Comparison of ENCODE assay signal across 13 cellular contexts in genomic region chr4:6856391-6856790, GRCh38. TPM values are rescaled to one million over a fixed set of nuclear protein-coding genes. Genes with fewer than 3 reads are reported as not detected.
DNase-seq lines count a peak whose midpoint lies in the region; ATAC-seq and TF ChIP-seq lines count a peak whose summit lies in the region.
"Had no signal": no experiment of that assay in that cellular context is flagged by ENCODE, and none has a peak within 500 bp of the region (broad histone marks: within the 10 kb centered on the region; RNA-seq: fewer than 3 reads in every experiment).

No MANE protein-coding gene starts in this region.

- H3K9me3 ChIP-seq in CD8-positive, alpha-beta memory T cell (ENCODE audit: low read length) = no peaks in the 10 kb centered on the region
- peaks cover 11% of the 10 kb centered on the region for H3K9me3 ChIP-seq in OCI-LY3 (ENCODE audit: insufficient read depth, low read length)
- H3K9me3 ChIP-seq in prostate gland = no peaks in the 10 kb centered on the region
- no peaks in the 10 kb centered on the region for H3K9me3 ChIP-seq in WERI-Rb-1 (ENCODE audit: severe bottlenecking)
- H3K9me3 ChIP-seq: thyroid gland had no signal

- no peak for TF ChIP-seq CTCF in OCI-LY3 (IDR thresholded peaks at IDR 0.05; ENCODE audit: low read depth, low read length)
- no peak for TF ChIP-seq CTCF in prostate gland (IDR thresholded peaks at IDR 0.05)
- no peak for TF ChIP-seq CTCF in WERI-Rb-1 (IDR thresholded peaks at IDR 0.05; ENCODE audit: low read depth, low read length)

- TF ChIP-seq POLR2A in prostate gland (IDR thresholded peaks at IDR 0.05) = no peak

- no peak for DNase-seq in CD8-positive, alpha-beta memory T cell
- no peak for DNase-seq in effector memory CD8-positive, alpha-beta T cell
- no peak for DNase-seq in prostate gland (ENCODE audit: low spot score)
- DNase-seq in WERI-Rb-1 = no peak
- DNase-seq in NCI-H128 (lab: John Stamatoyannopoulos, UW; ENCODE audit: unreplicated experiment) = no peak
- DNase-seq in stimulated activated CD4-positive, alpha-beta T cell treated with anti-CD3 and anti-CD28 coated beads, Interleukin-2, amount 100 ng/mL, for 48 hours = no peak
- DNase-seq: activated CD4-positive, alpha-beta T cell treated with anti-CD3 and anti-CD28 coated beads, Interleukin-2, amount 50 U/mL, for 1 hour; amygdala; endodermal cell; mammary epithelial cell; thyroid gland had no signal

- H3K79me2 ChIP-seq in OCI-LY3 (ENCODE audit: low read length) = peaks cover 8% of the 10 kb centered on the region; the same call in 1 of the 2 replicates

- 89% methylated on average over 2 of the region's 2 CpGs for WGBS in prostate gland

- peak overlapping the region; percentile 26 for H3K9ac ChIP-seq in OCI-LY3 (ENCODE audit: low read length)

- H3K27ac Mint-ChIP-seq in CD8-positive, alpha-beta memory T cell = peak overlapping the region; percentile 15 to 91 (median 84)
- peak overlapping the region; percentile 88 to 89 for H3K27ac Mint-ChIP-seq in effector memory CD8-positive, alpha-beta T cell

- peaks cover 27 to 46% (median 38%) of the 10 kb centered on the region in 3 donors for H3K4me1 Mint-ChIP-seq in CD8-positive, alpha-beta memory T cell
- H3K4me1 Mint-ChIP-seq in effector memory CD8-positive, alpha-beta T cell (ENCODE audit: low read depth in 2 of 2) = peaks cover 17 to 23% of the 10 kb centered on the region in 2 donors

- H3K4me3 Mint-ChIP-seq in CD8-positive, alpha-beta memory T cell = peak overlapping the region in 3 of 7 donors; percentile 13 to 60 (median 19)
- peak overlapping the region; percentile 23 to 49 for H3K4me3 Mint-ChIP-seq in effector memory CD8-positive, alpha-beta T cell
- H3K4me3 Mint-ChIP-seq: endodermal cell had no signal

- H3K36me3 Mint-ChIP-seq in CD8-positive, alpha-beta memory T cell = peaks cover 21 to 59% (median 22%) of the 10 kb centered on the region in 3 donors
- peaks cover 24% of the 10 kb centered on the region for H3K36me3 Mint-ChIP-seq in effector memory CD8-positive, alpha-beta T cell (ENCODE audit: insufficient read depth)

- peaks cover 7% of the 10 kb centered on the region for H3K36me3 ChIP-seq in CD8-positive, alpha-beta memory T cell (ENCODE audit: insufficient read depth, low read length)
- H3K36me3 ChIP-seq in OCI-LY3 (replicated peaks; ENCODE audit: low read depth, low read length) (peaks cover 39% of the 10 kb centered on the region), prostate gland (peaks cover 0 to 5% of the 10 kb centered on the region in 2 donors), WERI-Rb-1 (peaks cover 64% of the 10 kb centered on the region)

- POLR2A ChIA-PET in CD8-positive, alpha-beta memory T cell (lab: Charles Lee) = no interaction called here

- no peak overlapping the region for H2AFZ ChIP-seq in OCI-LY3 (ENCODE audit: low read depth, low read length)

- CTCF ChIA-PET in CD8-positive, alpha-beta memory T cell (lab: Charles Lee) = interaction anchor here (0.7 to 1.3 kb wide), 2 partner anchors 18 to 234 kb away, joined by 3 to 11 read pairs; no protein-coding TSS in a partner anchor

- peak overlapping the region; percentile 71 for H3K4me2 ChIP-seq in OCI-LY3 (ENCODE audit: low read length)

- no peaks in the 10 kb centered on the region for H3K27me3 ChIP-seq in CD8-positive, alpha-beta memory T cell (ENCODE audit: insufficient read depth, low read length, poor library complexity, severe bottlenecking)
- H3K27me3 ChIP-seq in OCI-LY3 (ENCODE audit: low read depth, low read length) = no peaks in the 10 kb centered on the region
- H3K27me3 ChIP-seq in prostate gland (replicated peaks; ENCODE audit: insufficient read depth) = no peaks in the 10 kb centered on the region
- no peaks in the 10 kb centered on the region for H3K27me3 ChIP-seq in WERI-Rb-1 (ENCODE audit: insufficient read depth, low read depth, severe bottlenecking)
- H3K27me3 ChIP-seq: thyroid gland had no signal

- peaks cover 3% of the 10 kb centered on the region for H3K4me1 ChIP-seq in CD8-positive, alpha-beta memory T cell (ENCODE audit: insufficient read depth, low read length)
- peaks cover 42% of the 10 kb centered on the region for H3K4me1 ChIP-seq in OCI-LY3 (ENCODE audit: low read length)
- H3K4me1 ChIP-seq in prostate gland (replicated peaks) = no peaks in the 10 kb centered on the region

- intact Hi-C loops in prostate gland (cut with DNase I) = loop anchor here (5.0 kb wide), 1 partner anchor 74 kb away; the partner anchor contains the start of gene KIAA0232

- H3K27ac ChIP-seq in CD8-positive, alpha-beta memory T cell (ENCODE audit: low read depth, low read length) = peak overlapping the region; percentile 41
- H3K27ac ChIP-seq in OCI-LY3 (ENCODE audit: low read length) (peak overlapping the region; percentile 79), prostate gland (peak overlapping the region; percentile 8 to 72), WERI-Rb-1 (no peak overlapping the region)
- H3K27ac ChIP-seq: thyroid gland had no signal

- no peaks in the 10 kb centered on the region for H3K27me3 Mint-ChIP-seq in CD8-positive, alpha-beta memory T cell
- H3K27me3 Mint-ChIP-seq in effector memory CD8-positive, alpha-beta T cell = no peaks in the 10 kb centered on the region

- no peaks in the 10 kb centered on the region for H4K20me1 ChIP-seq in OCI-LY3 (ENCODE audit: insufficient read depth, low read length)

- peaks cover 0 to 5% (median 0%) of the 10 kb centered on the region in 5 donors for H3K9me3 Mint-ChIP-seq in CD8-positive, alpha-beta memory T cell
- no peaks in the 10 kb centered on the region for H3K9me3 Mint-ChIP-seq in effector memory CD8-positive, alpha-beta T cell

- ATAC-seq in effector memory CD8-positive, alpha-beta T cell (replicated peaks) = no peak
- ATAC-seq in GM21367 (IDR thresholded peaks at IDR 0.05; ENCODE audit: unreplicated experiment) = no peak

- H3K4me3 ChIP-seq in CD8-positive, alpha-beta memory T cell (ENCODE audit: low read length) = no peak overlapping the region
- H3K4me3 ChIP-seq in OCI-LY3 (ENCODE audit: low read length) (peak overlapping the region; percentile 62), prostate gland (no peak overlapping the region), WERI-Rb-1 (ENCODE audit: low read depth, low read length) (no peak overlapping the region)
- H3K4me3 ChIP-seq: thyroid gland had no signal

RNA-seq across cellular contexts. Expression of gene TBC1D14, which starts 53.2 kb away (rescaled TPM):
- total RNA-seq in CD8-positive, alpha-beta memory T cell = 10 to 100 TPM; 38.0 to 43.7 TPM
- polyA plus RNA-seq in CD8-positive, alpha-beta memory T cell = 48.5 TPM
- total RNA-seq in prostate gland = 10 to 100 TPM; 56.2 to 90.5 TPM
